Comparison of ENCODE assay signal across 8 cellular contexts in genomic region chr17:7021993-7022778, GRCh38. TPM values are rescaled to one million over a fixed set of nuclear protein-coding genes. Genes with fewer than 3 reads are reported as not detected.
DNase-seq lines count a peak whose midpoint lies in the region; ATAC-seq, FAIRE-seq and TF ChIP-seq lines count a peak whose summit lies in the region.

No MANE protein-coding gene starts in this region.

- FAIRE-seq in A549 (lab: Jason Lieb, UNC) = peak; percentile 63

- peaks cover 53% of the 10 kb centered on the region for H3K4me1 Mint-ChIP-seq in stimulated activated memory B cell treated with anti-CD40 and anti-IgM and Interleukin-4, amounts not matched to agents 10 μg/mL and 1 μg/mL and 100 μg/mL, for 72 hours

- H3K27me3 ChIP-seq in mucosa of rectum (ENCODE audit: control insufficient read depth in 2 of 2, insufficient read depth in 2 of 2, low read length in 2 of 2) = no peaks in the 10 kb centered on the region

- H3K4me2 ChIP-seq in A549 = peak overlapping the region; percentile 59

- H3K27ac ChIP-seq in A549 (peak overlapping the region; percentile 42 to 71; a peak in 5 of 6 replicates), mucosa of rectum (ENCODE audit: low read depth in 2 of 2, low read length in 2 of 2) (peak overlapping the region; percentile 40 to 79)

- H3K9me3 ChIP-seq in A549 = no peaks in the 10 kb centered on the region
- H3K9me3 ChIP-seq in mucosa of rectum (ENCODE audit: control insufficient read depth in 2 of 2, low read length in 2 of 2) = no peaks in the 10 kb centered on the region

- TF ChIP-seq EP300 in A549 (IDR thresholded peaks at IDR 0.05) = no peak

- TF ChIP-seq RAD21 in A549 (conservative IDR thresholded peaks at IDR 0.05 in 1 of 2, IDR thresholded peaks at IDR 0.05 in 1 of 2) = peak; percentile 82 to 88

- POLR2A ChIA-PET in A549 (lab: Yijun Ruan, JAX) = interaction anchor here (1.7 kb wide), 1 partner anchor 13 kb away, joined by 8 read pairs; the partner anchor contains the start of gene SLC16A13

- peak overlapping the region; percentile 71 for H3K4me3 Mint-ChIP-seq in stimulated activated memory B cell treated with anti-CD40 and anti-IgM and Interleukin-4, amounts not matched to agents 10 μg/mL and 1 μg/mL and 100 μg/mL, for 72 hours

- CTCF ChIA-PET in A549 (lab: Yijun Ruan, JAX) = interaction anchor here (0.6 to 11.4 kb wide), 55 partner anchors 9 to 576 kb away, joined by 3 to 77 read pairs (median 4); partner anchors contain the start of genes C17orf100, MED31, RNASEK and SLC13A5

- H3K36me3 Mint-ChIP-seq in stimulated activated memory B cell treated with anti-CD40 and anti-IgM and Interleukin-4, amounts not matched to agents 10 μg/mL and 1 μg/mL and 100 μg/mL, for 72 hours = peaks cover 5% of the 10 kb centered on the region

- H3K4me1 ChIP-seq in A549 = peaks cover 24% of the 10 kb centered on the region
- peaks cover 17 to 25% of the 10 kb centered on the region in 2 donors for H3K4me1 ChIP-seq in mucosa of rectum (ENCODE audit: control insufficient read depth in 2 of 2, insufficient read depth in 2 of 2, low read length in 2 of 2)

- H3K36me3 ChIP-seq in mucosa of rectum (ENCODE audit: control insufficient read depth in 2 of 2, insufficient read depth in 2 of 2, low read length in 2 of 2) = no peaks in the 10 kb centered on the region

- H3K4me3 ChIP-seq in A549 (no peak overlapping the region), epithelial cell of proximal tubule (ENCODE audit: low read depth, low read length) (peak overlapping the region; percentile 34), mucosa of rectum (ENCODE audit: low read length in 2 of 2) (peak overlapping the region; percentile 32 to 54)

- WGBS in A549 (ENCODE audit: missing lambda C conversion rate) = 24% methylated on average over 52 of the region's 53 CpGs

- TF ChIP-seq POLR2A in A549 (IDR thresholded peaks at IDR 0.05; ENCODE audit: low read length) = no peak

- TF ChIP-seq CTCF in A549 (IDR thresholded peaks at IDR 0.05) (peak; percentile 91), epithelial cell of proximal tubule (conservative IDR thresholded peaks at IDR 0.05; ENCODE audit: low read depth, low read length) (peak; percentile 79)

- H3K27me3 Mint-ChIP-seq in stimulated activated memory B cell treated with anti-CD40 and anti-IgM and Interleukin-4, amounts not matched to agents 10 μg/mL and 1 μg/mL and 100 μg/mL, for 72 hours = no peaks in the 10 kb centered on the region

- ATAC-seq in A549 = peak; percentile 60 to 83
- peak; percentile 44 for ATAC-seq in GM18499 (IDR thresholded peaks at IDR 0.05; ENCODE audit: insufficient read depth, unreplicated experiment)
- peak; percentile 49 for ATAC-seq in HG03280 (IDR thresholded peaks at IDR 0.05; ENCODE audit: unreplicated experiment)
- peak; percentile 90 for ATAC-seq in stimulated activated memory B cell treated with anti-CD40 and anti-IgM and Interleukin-4, amounts not matched to agents 10 μg/mL and 1 μg/mL and 100 μg/mL, for 72 hours

- H3K9ac ChIP-seq in mucosa of rectum (ENCODE audit: low read depth in 1 of 2, low read length in 2 of 2) = peak overlapping the region; percentile 58 to 63

- DNase-seq in A549 (ENCODE audit: low read depth in 1 of 2, low spot score in 1 of 2) (peak; percentile 78 to 95), NCI-H82 treated with DMSO at 0.1 percent for 48 hours (lab: John Stamatoyannopoulos, UW; ENCODE audit: unreplicated experiment) (peak; percentile 35), activated T-cell treated with anti-CD3 and anti-CD28 coated beads for 1 hour (ENCODE audit: low read depth) (peak; percentile 74), epithelial cell of proximal tubule (ENCODE audit: low read depth) (no peak)

- peak overlapping the region; percentile 90 for H3K27ac Mint-ChIP-seq in stimulated activated memory B cell treated with anti-CD40 and anti-IgM and Interleukin-4, amounts not matched to agents 10 μg/mL and 1 μg/mL and 100 μg/mL, for 72 hours

- no peaks in the 10 kb centered on the region for H3K9me3 Mint-ChIP-seq in stimulated activated memory B cell treated with anti-CD40 and anti-IgM and Interleukin-4, amounts not matched to agents 10 μg/mL and 1 μg/mL and 100 μg/mL, for 72 hours

TF ChIP-seq in A549, 52 proteins besides CTCF, POLR2A, EP300 and RAD21 (continues in another document):
- TF ChIP-seq JUN (IDR thresholded peaks at IDR 0.05) = peak in 1 of 2 experiments; percentile 50; a peak in 1 of 5 replicates
- TF ChIP-seq MYC (IDR thresholded peaks at IDR 0.05; ENCODE audit: borderline replicate concordance, low read length) = peak; percentile 62; the same call in 1 of the 2 replicates
- no peak for TF ChIP-seq EHF (CRISPR knock-in tag; IDR thresholded peaks at IDR 0.05)
- peak; percentile 77; the same call in 1 of the 2 replicates for TF ChIP-seq TFCP2L1 (CRISPR knock-in tag; IDR thresholded peaks at IDR 0.05)
- TF ChIP-seq MAFK (IDR thresholded peaks at IDR 0.05; ENCODE audit: partially characterized antibody) = no peak
- TF ChIP-seq MAX (IDR thresholded peaks at IDR 0.05) = peak; percentile 88
- peak; percentile 82 for TF ChIP-seq SMC3 (IDR thresholded peaks at IDR 0.05)
- TF ChIP-seq PBX3 (IDR thresholded peaks at IDR 0.05) = no peak
- TF ChIP-seq, protein P1, sequence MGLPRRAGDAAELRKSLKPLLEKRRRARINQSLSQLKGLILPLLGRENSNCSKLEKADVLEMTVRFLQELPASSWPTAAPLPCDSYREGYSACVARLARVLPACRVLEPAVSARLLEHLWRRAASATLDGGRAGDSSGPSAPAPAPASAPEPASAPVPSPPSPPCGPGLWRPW (IDR thresholded peaks at IDR 0.05) = no peak
- TF ChIP-seq KDM5A (IDR thresholded peaks at IDR 0.05) = no peak

RNA-seq across cellular contexts. Expression of gene BCL6B, which starts 0.7 kb away (rescaled TPM):
- polyA plus RNA-seq in A549 (2011; rRNA removed) = 0.16 TPM in 1 of 2 replicates, not detected in the other
- polyA plus RNA-seq in A549 (2012; cell fraction: cytosol; rRNA removed) = 0.01 TPM in 1 of 2 replicates, not detected in the other
- 0.02 and 0.05 TPM in 2 replicates for polyA plus RNA-seq in A549 (2012; cell fraction: nucleus; rRNA removed)
- polyA plus RNA-seq in A549 (2017; fragmentation: RNase III; extraction: RNeasy Plus Mini Kit Qiagen cat#74134 plus additional on column Dnase treatment) = 0.03 to 0.04 TPM in 2 of 3 replicates, not detected in the other
- polyA minus RNA-seq in A549 (2011; rRNA and poly(A)+ RNA removed) = not detected in 2 replicates
- under 0.01 TPM in 1 of 2 replicates, not detected in the other for total RNA-seq in epithelial cell of proximal tubule

RNA-seq across cellular contexts. Expression of gene RNASEK, which starts 9.8 kb away (rescaled TPM):
- polyA plus RNA-seq in A549 (2011; rRNA removed) = 185 and 210 TPM in 2 replicates
- polyA plus RNA-seq in A549 (2012; cell fraction: cytosol; rRNA removed) = 152 and 203 TPM in 2 replicates
- 129 and 138 TPM in 2 replicates for polyA plus RNA-seq in A549 (2012; cell fraction: nucleus; rRNA removed)
- polyA plus RNA-seq in A549 (2017; fragmentation: RNase III; extraction: RNeasy Plus Mini Kit Qiagen cat#74134 plus additional on column Dnase treatment) = 388 to 426 TPM (median 424 TPM) in 3 replicates
- 81.0 and 92.3 TPM in 2 replicates for polyA minus RNA-seq in A549 (2011; rRNA and poly(A)+ RNA removed)
- 180 and 275 TPM in 2 replicates for total RNA-seq in epithelial cell of proximal tubule

RNA-seq across cellular contexts. Expression of gene SLC16A13, which starts 13.6 kb away (rescaled TPM):
- polyA plus RNA-seq in A549 (2011; rRNA removed) (6.2 and 8.0 TPM in 2 replicates), A549 (2017; fragmentation: RNase III; extraction: RNeasy Plus Mini Kit Qiagen cat#74134 plus additional on column Dnase treatment) (6.2 to 10.9 TPM (median 10.4 TPM) in 3 replicates)
- 7.9 and 11.7 TPM in 2 replicates for polyA plus RNA-seq in A549 (2012; cell fraction: cytosol; rRNA removed)
- 16.2 and 19.5 TPM in 2 replicates for polyA plus RNA-seq in A549 (2012; cell fraction: nucleus; rRNA removed)
- 8.2 and 8.4 TPM in 2 replicates for polyA minus RNA-seq in A549 (2011; rRNA and poly(A)+ RNA removed)
- 3.1 and 4.1 TPM in 2 replicates for total RNA-seq in epithelial cell of proximal tubule

RNA-seq across cellular contexts. Expression of gene SLC16A11, which starts 21.7 kb away (rescaled TPM):
- not detected in 2 replicates for polyA plus RNA-seq in A549 (2011; rRNA removed)
- not detected in 2 replicates for polyA plus RNA-seq in A549 (2012; cell fraction: cytosol; rRNA removed)
- 0.08 TPM in 1 of 2 replicates, not detected in the other for polyA plus RNA-seq in A549 (2012; cell fraction: nucleus; rRNA removed)
- not detected in 3 replicates for polyA plus RNA-seq in A549 (2017; fragmentation: RNase III; extraction: RNeasy Plus Mini Kit Qiagen cat#74134 plus additional on column Dnase treatment)
- polyA minus RNA-seq in A549 (2011; rRNA and poly(A)+ RNA removed) = not detected in 2 replicates
- total RNA-seq in epithelial cell of proximal tubule = not detected in 2 replicates

RNA-seq across cellular contexts. Expression of gene ALOX12, which starts 26.3 kb away (rescaled TPM):
- not detected in 2 replicates for polyA plus RNA-seq in A549 (2011; rRNA removed)
- polyA plus RNA-seq in A549 (2012; cell fraction: cytosol; rRNA removed) = not detected in 2 replicates
- polyA plus RNA-seq in A549 (2012; cell fraction: nucleus; rRNA removed) = 0.02 TPM in 1 of 2 replicates, not detected in the other
- polyA plus RNA-seq in A549 (2017; fragmentation: RNase III; extraction: RNeasy Plus Mini Kit Qiagen cat#74134 plus additional on column Dnase treatment) = not detected in 3 replicates
- polyA minus RNA-seq in A549 (2011; rRNA and poly(A)+ RNA removed) = not detected in 2 replicates
- 0.98 and 1.0 TPM in 2 replicates for total RNA-seq in epithelial cell of proximal tubule
